1 cellular context compared by ENCODE assay signal in genomic region chr13:30457306-30457891, GRCh38.
TF ChIP-seq lines count a peak whose summit lies in the region.

No MANE protein-coding gene starts in this region.

TF ChIP-seq in GM23338, 12 proteins besides CTCF, POLR2A, EP300 and RAD21 (continued from another document):
- TF ChIP-seq ZNF114 (CRISPR knock-in tag; IDR thresholded peaks at IDR 0.05) (no peak), REST (IDR thresholded peaks at IDR 0.05; ENCODE audit: unreplicated experiment) (no peak), CREB1 (CRISPR knock-in tag; IDR thresholded peaks at IDR 0.05; ENCODE audit: low read depth) (no peak), STAT1 (IDR thresholded peaks at IDR 0.05; ENCODE audit: unreplicated experiment) (no peak), ZNF462 (CRISPR knock-in tag; IDR thresholded peaks at IDR 0.05) (no peak), POLR2AphosphoS5 (IDR thresholded peaks at IDR 0.05; ENCODE audit: low read depth) (no peak), ETS1 (IDR thresholded peaks at IDR 0.05) (no peak), JUNB (IDR thresholded peaks at IDR 0.05; ENCODE audit: unreplicated experiment) (no peak)
TF ChIP-seq in GM23338: peak in this region for 0.
